4 cellular contexts compared by ENCODE assay signal in the genomic region with DNA sequence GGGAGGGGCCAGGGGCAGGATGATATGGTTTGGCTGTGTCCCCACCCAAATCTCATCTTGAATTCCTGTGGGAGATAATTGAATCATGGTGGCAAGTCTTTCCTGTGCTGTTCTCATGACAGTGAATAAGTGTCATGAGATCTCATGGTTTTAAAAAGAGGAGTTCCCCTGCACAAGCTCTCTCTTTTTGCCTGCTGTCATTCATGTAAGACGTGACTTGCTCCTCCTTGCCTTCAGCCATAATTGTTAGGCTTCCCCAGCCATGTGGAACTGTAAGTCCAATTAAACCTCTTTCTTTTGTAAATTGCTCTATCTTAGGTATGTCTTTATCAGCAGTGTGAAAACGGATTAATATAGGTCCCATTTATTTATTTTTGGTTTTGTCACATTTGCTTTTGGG. TPM values are rescaled to one million over a fixed set of nuclear protein-coding genes. Genes with fewer than 3 reads are reported as not detected.
"Had no signal": no experiment of that assay in that cellular context is flagged by ENCODE, and none has a peak within 500 bp of the region (broad histone marks: within the 10 kb centered on the region; RNA-seq: fewer than 3 reads in every experiment).

No MANE protein-coding gene starts in this region.

RNA-seq across cellular contexts. Expression of gene CCR4, which starts 20.2 kb away (rescaled TPM):
- total RNA-seq: HT-29, HT1080, IMR-90 had no signal
- polyA plus RNA-seq: IgD-negative memory B cell, IMR-90 had no signal
